In genomic region chr9:11340656-11341055, GRCh38 we compare ENCODE assay signal across 19 cellular contexts.
"Had no signal": no experiment of that assay in that cellular context is flagged by ENCODE, and none has a peak within 500 bp of the region (broad histone marks: within the 10 kb centered on the region; RNA-seq: fewer than 3 reads in every experiment).

No MANE protein-coding gene starts in this region.

- H3K4me1 ChIP-seq: SJSA1 had no signal

- H3K36me3 ChIP-seq: SJSA1 had no signal

- H3K4me3 ChIP-seq: SJSA1, SK-N-MC had no signal

- DNase-seq: KBM-7, MV-4-11, NCI-H1048, NCI-H1105, NCI-H1417, NCI-H1436 treated with DMSO at 0.1 percent for 48 hours, NCI-H1694, NCI-H187 treated with DMSO at 0.1 percent for 48 hours, NCI-H2029 treated with DMSO at 0.1 percent for 48 hours, NCI-H2227 treated with DMSO at 0.1 percent for 48 hours, NCI-H524, NCI-H526 treated with DMSO at 0.1 percent for 48 hours, NCI-H748 treated with DMSO at 0.1 percent for 48 hours, Right ventricle myocardium superior, RPMI8226, SIG-M5 had no signal

- H3K27me3 ChIP-seq: SJSA1 had no signal

- H3K9me3 ChIP-seq: SJSA1 had no signal

- H3K27ac ChIP-seq: HL-60, SJSA1, SK-N-MC had no signal
